9 cellular contexts compared by ENCODE assay signal in genomic region chr5:153896701-153897100, GRCh38.
DNase-seq lines count a peak whose midpoint lies in the region; ATAC-seq, FAIRE-seq and TF ChIP-seq lines count a peak whose summit lies in the region.
"Had no signal": no experiment of that assay in that cellular context is flagged by ENCODE, and none has a peak within 500 bp of the region (broad histone marks: within the 10 kb centered on the region; RNA-seq: fewer than 3 reads in every experiment).

No MANE protein-coding gene starts in this region.

- H3K4me1 Mint-ChIP-seq in activated naive CD4-positive, alpha-beta T cell treated with anti-CD3 and anti-CD28 coated beads for 36 hours (ENCODE audit: low read depth) = no peaks in the 10 kb centered on the region

- no peak for TF ChIP-seq POLR2A in GM12892 (IDR thresholded peaks at IDR 0.05; ENCODE audit: low read depth, low read length)
- no peak for TF ChIP-seq POLR2A in Peyer's patch (IDR thresholded peaks at IDR 0.05)

- TF ChIP-seq CTCF in astrocyte of the cerebellum (IDR thresholded peaks at IDR 0.05; ENCODE audit: low read depth, low read length, missing control alignments) (no peak), D721Med (IDR thresholded peaks at IDR 0.05; ENCODE audit: insufficient read depth, missing control alignments) (no peak), Peyer's patch (IDR thresholded peaks at IDR 0.05) (no peak)

- no peak overlapping the region for H2AFZ ChIP-seq in Karpas-422 (ENCODE audit: low read length)

- in situ Hi-C loops in astrocyte of the cerebellum (cut with HindIII; ENCODE audit: low sequenced_read_pairs) = no loop called here

- H3K9me2 ChIP-seq in Karpas-422 (replicated peaks; ENCODE audit: insufficient read depth, low read length) = no peaks in the 10 kb centered on the region

- H3K4me3 ChIP-seq in Karpas-422 (ENCODE audit: low read length) (no peak overlapping the region), astrocyte of the cerebellum (ENCODE audit: low read depth, low read length) (no peak overlapping the region), Peyer's patch (no peak overlapping the region)
- H3K4me3 ChIP-seq: skin epidermis had no signal

- H3K4me1 ChIP-seq in Karpas-422 (ENCODE audit: low read length) (peaks cover 13% of the 10 kb centered on the region), Peyer's patch (no peaks in the 10 kb centered on the region)

- no peaks in the 10 kb centered on the region for H3K9me3 Mint-ChIP-seq in activated naive CD4-positive, alpha-beta T cell treated with anti-CD3 and anti-CD28 coated beads for 36 hours

- H3K79me2 ChIP-seq in Karpas-422 (ENCODE audit: low read length) = no peaks in the 10 kb centered on the region

- H3K27me3 Mint-ChIP-seq in activated naive CD4-positive, alpha-beta T cell treated with anti-CD3 and anti-CD28 coated beads for 36 hours (ENCODE audit: low read depth) = no peaks in the 10 kb centered on the region

- peak; percentile 17 for DNase-seq in GM12892 (ENCODE audit: insufficient read length)
- DNase-seq in Karpas-422 = peak; percentile 67
- peak; percentile 73 for DNase-seq in astrocyte of the cerebellum (ENCODE audit: low read depth)
- DNase-seq in D721Med (ENCODE audit: insufficient read length, low spot score) = no peak
- DNase-seq in activated naive CD4-positive, alpha-beta T cell treated with anti-CD3 and anti-CD28 coated beads for 36 hours = no peak
- DNase-seq in Peyer's patch = no peak
- DNase-seq in NCI-H510A (lab: John Stamatoyannopoulos, UW) = no peak

- ATAC-seq in GM21619 (IDR thresholded peaks at IDR 0.05; ENCODE audit: unreplicated experiment) = peak; percentile 99

- H3K9me3 ChIP-seq in Karpas-422 (ENCODE audit: low read length) (no peaks in the 10 kb centered on the region), Peyer's patch (no peaks in the 10 kb centered on the region)

- no peaks in the 10 kb centered on the region for H3K36me3 Mint-ChIP-seq in activated naive CD4-positive, alpha-beta T cell treated with anti-CD3 and anti-CD28 coated beads for 36 hours (ENCODE audit: low read depth)

- H4K20me1 ChIP-seq in Karpas-422 (ENCODE audit: insufficient read depth, low read depth, low read length) = no peaks in the 10 kb centered on the region

- CTCF ChIA-PET in activated naive CD4-positive, alpha-beta T cell treated with anti-CD3 and anti-CD28 coated beads for 36 hours (lab: Charles Lee) = interaction anchor here (1.0 kb wide), 1 partner anchor 9 kb away, joined by 3 read pairs; no protein-coding TSS in a partner anchor

- intact Hi-C loops in activated naive CD4-positive, alpha-beta T cell treated with anti-CD3 and anti-CD28 coated beads for 36 hours (cut with micrococcal nuclease) = no loop called here

- H3K4me2 ChIP-seq in Karpas-422 (ENCODE audit: low read depth, low read length, poor library complexity, severe bottlenecking) = no peak overlapping the region

- H3K27me3 ChIP-seq in Karpas-422 (ENCODE audit: low read length) (no peaks in the 10 kb centered on the region), Peyer's patch (no peaks in the 10 kb centered on the region)

- H3K27ac Mint-ChIP-seq in activated naive CD4-positive, alpha-beta T cell treated with anti-CD3 and anti-CD28 coated beads for 36 hours = no peak overlapping the region

- H3K27ac ChIP-seq in Karpas-422 (ENCODE audit: low read length) = no peak overlapping the region
- H3K27ac ChIP-seq in Peyer's patch = no peak overlapping the region
- H3K27ac ChIP-seq: skin epidermis had no signal

- no peak overlapping the region for H3K4me3 Mint-ChIP-seq in activated naive CD4-positive, alpha-beta T cell treated with anti-CD3 and anti-CD28 coated beads for 36 hours

- H3K9ac ChIP-seq in Karpas-422 (ENCODE audit: low read length) = no peak overlapping the region

- FAIRE-seq in GM12892 (lab: Jason Lieb, UNC) (peak; percentile 54), D721Med (lab: Jason Lieb, UNC) (no peak)

- no peaks in the 10 kb centered on the region for H3K36me3 ChIP-seq in Karpas-422 (ENCODE audit: insufficient read depth, low read length)
- H3K36me3 ChIP-seq in Peyer's patch = no peaks in the 10 kb centered on the region

Comparison
In these comparisons a context has a peak if more than half of its experiments do, and no peak if none do; other contexts are left out.
1. DNase-seq: peak in GM12892 (single experiment), Karpas-422 (single experiment) and astrocyte of the cerebellum (single experiment); none in D721Med (single experiment), activated naive CD4-positive, alpha-beta T cell treated with anti-CD3 and anti-CD28 coated beads for 36 hours (single experiment), Peyer's patch (0 of 3) and NCI-H510A (single experiment).